10 cellular contexts compared by ENCODE assay signal in the genomic region with DNA sequence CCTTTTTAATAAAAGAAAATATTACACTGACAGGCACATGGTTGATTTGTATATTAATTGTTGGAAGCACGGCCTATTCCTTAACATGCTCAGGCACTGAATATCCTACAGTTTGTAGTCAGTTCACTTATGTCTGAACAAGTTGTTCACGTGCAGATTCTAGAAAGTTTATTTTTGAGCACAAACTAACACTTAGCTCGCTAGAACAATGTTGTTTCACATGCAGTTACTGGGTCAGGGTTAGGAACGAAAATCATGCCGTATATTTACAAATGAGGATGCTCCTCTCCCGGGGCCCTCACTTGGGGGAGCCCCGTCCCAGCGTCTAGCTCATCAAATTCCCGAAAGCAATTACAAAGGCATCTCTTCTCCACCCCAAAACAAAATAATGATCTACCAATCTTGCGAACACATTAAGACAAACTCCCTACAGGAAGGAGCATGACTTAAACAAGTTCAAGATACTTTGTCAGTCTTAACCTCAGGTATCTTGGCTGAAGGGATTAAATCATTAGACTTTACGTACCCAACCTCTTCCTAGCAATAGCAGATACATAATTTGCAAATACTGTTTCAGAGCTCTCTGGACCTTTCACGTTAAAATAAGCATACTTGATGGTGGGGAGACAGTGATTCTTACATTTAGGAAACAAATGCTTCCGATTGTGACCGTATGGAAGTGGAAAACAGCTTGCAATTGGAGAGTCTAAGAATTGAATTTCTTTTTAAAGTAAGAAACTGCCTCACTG. TPM values are rescaled to one million over a fixed set of nuclear protein-coding genes. Genes with fewer than 3 reads are reported as not detected.
A peak's percentile ranks its signal among the peaks of the same experiment; 100 is the strongest.
DNase-seq lines count a peak whose midpoint lies in the region; ATAC-seq, FAIRE-seq and TF ChIP-seq lines count a peak whose summit lies in the region.
"Had no signal": no experiment of that assay in that cellular context is flagged by ENCODE, and none has a peak within 500 bp of the region (broad histone marks: within the 10 kb centered on the region; RNA-seq: fewer than 3 reads in every experiment).

No MANE protein-coding gene starts in this region.

- peak overlapping the region; percentile 65 to 81 for H3K4me3 Mint-ChIP-seq in activated T-cell treated with anti-CD3 and anti-CD28 coated beads, Interleukin-2, amount 50 U/mL, for 72 hours
- peak overlapping the region; percentile 35 for H3K4me3 Mint-ChIP-seq in memory B cell

- peaks cover 67% of the 10 kb centered on the region for H3K27me3 Mint-ChIP-seq in activated T-cell treated with anti-CD3 and anti-CD28 coated beads, Interleukin-2, amount 50 U/mL, for 72 hours (ENCODE audit: low read depth)
- H3K27me3 Mint-ChIP-seq in memory B cell = peaks cover 23% of the 10 kb centered on the region

- no peak overlapping the region for H3K27ac Mint-ChIP-seq in activated T-cell treated with anti-CD3 and anti-CD28 coated beads, Interleukin-2, amount 50 U/mL, for 72 hours
- no peak overlapping the region for H3K27ac Mint-ChIP-seq in memory B cell

- H3K9me3 Mint-ChIP-seq in activated T-cell treated with anti-CD3 and anti-CD28 coated beads, Interleukin-2, amount 50 U/mL, for 72 hours = no peaks in the 10 kb centered on the region
- no peaks in the 10 kb centered on the region for H3K9me3 Mint-ChIP-seq in memory B cell

- H3K27me3 ChIP-seq in bronchial epithelial cell (ENCODE audit: control insufficient read depth, insufficient read depth, low read length) = no peaks in the 10 kb centered on the region

- H3K4me3 ChIP-seq in bronchial epithelial cell (ENCODE audit: low read depth, low read length) = peak overlapping the region; percentile 63

- no peaks in the 10 kb centered on the region for H3K36me3 Mint-ChIP-seq in activated T-cell treated with anti-CD3 and anti-CD28 coated beads, Interleukin-2, amount 50 U/mL, for 72 hours (ENCODE audit: insufficient read depth in 2 of 2)
- no peaks in the 10 kb centered on the region for H3K36me3 Mint-ChIP-seq in memory B cell

- no peak for ATAC-seq in activated T-cell treated with anti-CD3 and anti-CD28 coated beads, Interleukin-2, amount 50 U/mL, for 72 hours (replicated peaks in 1 of 2)
- ATAC-seq in memory B cell (ENCODE audit: low read depth) = no peak

- DNase-seq in activated T-cell treated with anti-CD3 and anti-CD28 coated beads, Interleukin-2, amount 50 U/mL, for 72 hours = no peak
- no peak for DNase-seq in activated T-cell treated with anti-CD3 and anti-CD28 coated beads, Interleukin-2, amount 50 U/mL, for 48 hours
- DNase-seq in bronchial epithelial cell (ENCODE audit: low read depth) (peak; percentile 33), memory B cell (ENCODE audit: low spot score in 2 of 2) (no peak), ACHN (no peak)
- no peak for DNase-seq in stimulated activated CD4-positive, alpha-beta T cell treated with anti-CD3 and anti-CD28 coated beads, Interleukin-4, amount 100 ng/mL, for 4 hours
- DNase-seq in stimulated activated CD4-positive, alpha-beta T cell treated with anti-CD3 and anti-CD28 coated beads, Interleukin-12 subunit alpha, Interleukin-12 subunit beta, amount 100 ng/mL, for 4 hours = no peak
- DNase-seq: NCI-H1694 had no signal

- H3K36me3 ChIP-seq in bronchial epithelial cell (ENCODE audit: control insufficient read depth, insufficient read depth, low read length) = no peaks in the 10 kb centered on the region
- H3K36me3 ChIP-seq: heart right ventricle had no signal

- peaks cover 4% of the 10 kb centered on the region for H3K4me1 Mint-ChIP-seq in activated T-cell treated with anti-CD3 and anti-CD28 coated beads, Interleukin-2, amount 50 U/mL, for 72 hours (ENCODE audit: low read depth)
- no peaks in the 10 kb centered on the region for H3K4me1 Mint-ChIP-seq in memory B cell

- no peak for TF ChIP-seq CTCF in bronchial epithelial cell (IDR thresholded peaks at IDR 0.05; ENCODE audit: insufficient read depth, low read length, severe bottlenecking)

- in situ Hi-C loops in ACHN (cut with HindIII; ENCODE audit: low pct_ligation_motif_present, low pct_unique_long_range_greater_than_20kb, low sequenced_read_pairs) = no loop called here

- no peak for FAIRE-seq in bronchial epithelial cell (lab: Jason Lieb, UNC)

- peak overlapping the region; percentile 56 for H3K27ac ChIP-seq in temporal lobe (ENCODE audit: low read depth, low read length)

RNA-seq across cellular contexts. Expression of gene MAP7, which starts 1.5 kb away (rescaled TPM):
- 1 to 10 TPM; 1.3 to 1.4 TPM for total RNA-seq in activated T-cell treated with anti-CD3 and anti-CD28 coated beads, Interleukin-2, amount 50 U/mL, for 72 hours
- total RNA-seq in bronchial epithelial cell (30.8 and 50.4 TPM in 2 replicates), temporal lobe (4.2 TPM)
